ENCODE assay signal across 14 cellular contexts in genomic region chr19:21335721-21336120, GRCh38.
"Had no signal": no experiment of that assay in that cellular context is flagged by ENCODE, and none has a peak within 500 bp of the region (broad histone marks: within the 10 kb centered on the region; RNA-seq: fewer than 3 reads in every experiment).

No MANE protein-coding gene starts in this region.

- H3K27ac ChIP-seq: ascending aorta, epithelial cell of prostate, gastroesophageal sphincter, pancreas, tibial nerve, uterus had no signal

- H3K9me3 ChIP-seq: pancreas, uterus had no signal

- H3K27me3 ChIP-seq: ascending aorta, gastroesophageal sphincter, pancreas, tibial nerve, uterus had no signal

- DNase-seq: activated CD4-positive, alpha-beta T cell treated with anti-CD3 and anti-CD28 coated beads, Interleukin-2, amount 50 U/mL, for 1 hour; activated naive CD4-positive, alpha-beta T cell treated with anti-CD3 and anti-CD28 coated beads for 36 hours; activated T-cell treated with anti-CD3 and anti-CD28 coated beads for 4 hours; pancreas; retina; uterus had no signal

- H3K4me3 ChIP-seq: ascending aorta, gastroesophageal sphincter, pancreas, tibial nerve, uterus had no signal

- H3K36me3 ChIP-seq: ascending aorta, gastroesophageal sphincter, pancreas, tibial nerve, uterus had no signal

- H3K4me1 ChIP-seq: ascending aorta, gastroesophageal sphincter, pancreas, tibial nerve, uterus had no signal

- H3K4me3 Mint-ChIP-seq: activated naive CD4-positive, alpha-beta T cell treated with anti-CD3 and anti-CD28 coated beads for 36 hours; activated T-helper 17 cell treated with anti-CD3 and anti-CD28 coated beads, Interleukin-2, amount 50 U/mL, for 72 hours; stimulated activated memory B cell treated with anti-CD40 and anti-IgM and Interleukin-4, amounts not matched to agents 10 μg/mL and 1 μg/mL and 100 μg/mL, for 72 hours had no signal

- H3K4me1 Mint-ChIP-seq: activated T-helper 17 cell treated with anti-CD3 and anti-CD28 coated beads, Interleukin-2, amount 50 U/mL, for 72 hours; stimulated activated memory B cell treated with anti-CD40 and anti-IgM and Interleukin-4, amounts not matched to agents 10 μg/mL and 1 μg/mL and 100 μg/mL, for 72 hours had no signal

- H3K27me3 Mint-ChIP-seq: stimulated activated memory B cell treated with anti-CD40 and anti-IgM and Interleukin-4, amounts not matched to agents 10 μg/mL and 1 μg/mL and 100 μg/mL, for 72 hours had no signal

- H3K27ac Mint-ChIP-seq: activated naive CD4-positive, alpha-beta T cell treated with anti-CD3 and anti-CD28 coated beads for 36 hours; activated T-helper 17 cell treated with anti-CD3 and anti-CD28 coated beads, Interleukin-2, amount 50 U/mL, for 72 hours; stimulated activated memory B cell treated with anti-CD40 and anti-IgM and Interleukin-4, amounts not matched to agents 10 μg/mL and 1 μg/mL and 100 μg/mL, for 72 hours had no signal

- H3K36me3 Mint-ChIP-seq: stimulated activated memory B cell treated with anti-CD40 and anti-IgM and Interleukin-4, amounts not matched to agents 10 μg/mL and 1 μg/mL and 100 μg/mL, for 72 hours had no signal

- ATAC-seq: activated CD4-positive, CD25-positive, alpha-beta regulatory T cell treated with anti-CD3 and anti-CD28 coated beads, Interleukin-2, amount 50 U/mL, for 24 hours; activated T-helper 17 cell treated with anti-CD3 and anti-CD28 coated beads, Interleukin-2, amount 50 U/mL, for 72 hours; gastroesophageal sphincter; left lobe of liver; pancreas; stimulated activated memory B cell treated with anti-CD40 and anti-IgM and Interleukin-4, amounts not matched to agents 10 μg/mL and 1 μg/mL and 100 μg/mL, for 72 hours had no signal
